ENCODE assay signal across 24 cellular contexts in the genomic region with DNA sequence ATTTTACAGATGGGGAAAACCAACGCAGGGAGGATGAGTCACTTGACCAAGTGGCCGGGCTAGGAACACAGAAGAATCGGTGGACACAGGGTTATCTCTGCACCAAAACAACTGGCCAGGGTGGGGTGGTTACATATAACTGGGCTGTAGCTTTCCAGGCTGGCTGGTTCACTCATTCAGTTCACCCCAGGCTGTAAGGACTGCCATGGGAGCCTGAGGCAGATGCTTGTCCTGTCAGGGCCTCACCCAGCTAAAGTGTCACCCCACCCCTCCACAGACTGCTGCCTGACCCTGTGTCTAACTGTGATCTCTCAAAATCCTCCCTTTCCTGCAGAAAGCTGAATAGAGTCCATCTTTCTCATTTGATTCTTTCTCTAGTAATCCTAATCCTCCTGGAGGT.
"Had no signal": no experiment of that assay in that cellular context is flagged by ENCODE, and none has a peak within 500 bp of the region (broad histone marks: within the 10 kb centered on the region; RNA-seq: fewer than 3 reads in every experiment).

No MANE protein-coding gene starts in this region.

- H3K36me3 Mint-ChIP-seq: activated naive CD4-positive, alpha-beta T cell treated with anti-CD3 and anti-CD28 coated beads, Interleukin-2, amount 50 U/mL, for 24 hours had no signal

- H3K9me3 ChIP-seq: breast epithelium had no signal

- H3K27me3 Mint-ChIP-seq: activated naive CD4-positive, alpha-beta T cell treated with anti-CD3 and anti-CD28 coated beads, Interleukin-2, amount 50 U/mL, for 24 hours; activated T-cell treated with anti-CD3 and anti-CD28 coated beads, Interleukin-2, amount 50 U/mL, for 24 hours had no signal

- DNase-seq: activated CD4-positive, alpha-beta T cell treated with anti-CD3 and anti-CD28 coated beads for 48 hours; activated CD4-positive, alpha-beta T cell treated with anti-CD3 and anti-CD28 coated beads, Interleukin-2, amount 50 U/mL, for 4 hours; activated CD4-positive, CD25-positive, alpha-beta regulatory T cell treated with anti-CD3 and anti-CD28 coated beads, Interleukin-2, amount 50 U/mL, for 72 hours; activated CD8-positive, alpha-beta T cell treated with anti-CD3 and anti-CD28 coated beads, Interleukin-2, amount 10 ng/mL, durations not matched to agents 7 days and 5 days; activated effector memory CD4-positive, alpha-beta T cell treated with Interleukin-2 at 50 U/mL for 16 hours; activated naive CD4-positive, alpha-beta T cell; activated T-cell treated with anti-CD3 and anti-CD28 coated beads, Interleukin-2, amount 50 U/mL, for 24 hours; aorta; central memory CD4-positive, alpha-beta T cell; KG1; NCI-H1092; NCI-H1417; NCI-H1694; NCI-H2029; NCI-H2107; NCI-H2171 treated with DMSO at 0.1 percent for 48 hours; NCI-H226; NCI-H69; PC-3; SK-N-SH; T-helper 1 cell had no signal

- H3K9me2 ChIP-seq: SK-N-SH had no signal

- H3K9me3 Mint-ChIP-seq: activated naive CD4-positive, alpha-beta T cell treated with anti-CD3 and anti-CD28 coated beads, Interleukin-2, amount 50 U/mL, for 24 hours; activated T-cell treated with anti-CD3 and anti-CD28 coated beads, Interleukin-2, amount 50 U/mL, for 24 hours; activated T-helper 1 cell treated with anti-CD3 and anti-CD28 coated beads, Interleukin-12 subunit alpha, Interleukin-12 subunit beta, Interleukin-2, Interleukin-4 antibody, amounts not matched to agents 30 ng/mL and 10 ng/mL and 1 ng/mL, durations not matched to agents 14 hours and 24 hours and 36 hours had no signal

- ATAC-seq: activated CD8-positive, alpha-beta T cell treated with anti-CD3 and anti-CD28 coated beads, Interleukin-2, amount 10 ng/mL, durations not matched to agents 7 days and 5 days; PC-3 had no signal

- H3K27ac ChIP-seq: breast epithelium had no signal

- H3K27me3 ChIP-seq: breast epithelium had no signal

- H3K4me2 ChIP-seq: SK-N-SH had no signal

- H3K4me3 ChIP-seq: breast epithelium had no signal

- H3K4me3 Mint-ChIP-seq: activated CD8-positive, alpha-beta T cell treated with anti-CD3 and anti-CD28 coated beads, Interleukin-2, amount 10 ng/mL, durations not matched to agents 7 days and 5 days; activated naive CD4-positive, alpha-beta T cell treated with anti-CD3 and anti-CD28 coated beads, Interleukin-2, amount 50 U/mL, for 24 hours; activated T-cell treated with anti-CD3 and anti-CD28 coated beads, Interleukin-2, amount 50 U/mL, for 24 hours; activated T-helper 1 cell treated with anti-CD3 and anti-CD28 coated beads, Interleukin-12 subunit alpha, Interleukin-12 subunit beta, Interleukin-2, Interleukin-4 antibody, amounts not matched to agents 30 ng/mL and 10 ng/mL and 1 ng/mL, durations not matched to agents 14 hours and 24 hours and 36 hours had no signal

- H3K36me3 ChIP-seq: breast epithelium had no signal

- H3K4me1 Mint-ChIP-seq: activated naive CD4-positive, alpha-beta T cell treated with anti-CD3 and anti-CD28 coated beads, Interleukin-2, amount 50 U/mL, for 24 hours had no signal

- H3K4me1 ChIP-seq: breast epithelium had no signal

- H3K27ac Mint-ChIP-seq: activated CD8-positive, alpha-beta T cell treated with anti-CD3 and anti-CD28 coated beads, Interleukin-2, amount 10 ng/mL, durations not matched to agents 7 days and 5 days; activated naive CD4-positive, alpha-beta T cell treated with anti-CD3 and anti-CD28 coated beads, Interleukin-2, amount 50 U/mL, for 24 hours; activated T-cell treated with anti-CD3 and anti-CD28 coated beads, Interleukin-2, amount 50 U/mL, for 24 hours; activated T-helper 1 cell treated with anti-CD3 and anti-CD28 coated beads, Interleukin-12 subunit alpha, Interleukin-12 subunit beta, Interleukin-2, Interleukin-4 antibody, amounts not matched to agents 30 ng/mL and 10 ng/mL and 1 ng/mL, durations not matched to agents 14 hours and 24 hours and 36 hours had no signal
